In genomic region chr13:32211788-32212187, GRCh38 we compare ENCODE assay signal across 11 cellular contexts.
DNase-seq lines count a peak whose midpoint lies in the region; ATAC-seq and TF ChIP-seq lines count a peak whose summit lies in the region.
"Had no signal": no experiment of that assay in that cellular context is flagged by ENCODE, and none has a peak within 500 bp of the region (broad histone marks: within the 10 kb centered on the region; RNA-seq: fewer than 3 reads in every experiment).

No MANE protein-coding gene starts in this region.

- 0 out of 4 replicates have a peak, but pooled peaks of 1 of the 2 experiments have one; percentile 20 for TF ChIP-seq EP300 in SK-N-SH (IDR thresholded peaks at IDR 0.05; ENCODE audit: borderline replicate concordance in 1 of 2, low read depth in 1 of 2, low read length in 1 of 2)

- no peak for ATAC-seq in GM19395 (IDR thresholded peaks at IDR 0.05; ENCODE audit: unreplicated experiment)

- no peaks in the 10 kb centered on the region for H3K9me3 Mint-ChIP-seq in Caco-2 (ENCODE audit: unreplicated experiment)
- H3K9me3 Mint-ChIP-seq: activated B cell treated with CpG ODN at 0.5 μM for 24 hours had no signal

- POLR2A ChIA-PET in Caco-2 (lab: Charles Lee) (no interaction called here), SK-N-SH (lab: Yijun Ruan, JAX) (no interaction called here)

- CTCF ChIA-PET in Caco-2 (lab: Charles Lee) (no interaction called here), SK-N-SH (lab: Yijun Ruan, JAX) (no interaction called here)

- H3K4me3 Mint-ChIP-seq in Caco-2 (ENCODE audit: unreplicated experiment) = no peak overlapping the region
- H3K4me3 Mint-ChIP-seq: activated B cell treated with CpG ODN at 0.5 μM for 24 hours had no signal

- no peak for TF ChIP-seq POLR2A in lower leg skin (IDR thresholded peaks at IDR 0.05)

- TF ChIP-seq CTCF in Caco-2 (IDR thresholded peaks at IDR 0.05; ENCODE audit: insufficient read depth in 1 of 2, low read depth in 1 of 2, low read length in 1 of 2, severe bottlenecking in 1 of 2, unreplicated experiment in 1 of 2) (no peak), SK-N-SH (IDR thresholded peaks at IDR 0.05) (no peak), foreskin fibroblast (IDR thresholded peaks at IDR 0.05; ENCODE audit: low read depth, low read length) (no peak), lower leg skin (IDR thresholded peaks at IDR 0.05) (no peak)

- DNase-seq in Caco-2 (no peak), SK-N-SH (no peak), foreskin fibroblast (peak; percentile 79 to 88), cerebellum (ENCODE audit: low spot score) (no peak), DMS79 (lab: John Stamatoyannopoulos, UW) (no peak), lower leg skin (ENCODE audit: low spot score in 2 of 2) (no peak)
- DNase-seq: activated B cell treated with CpG ODN at 0.5 μM for 24 hours, caudate nucleus, COR-L47 had no signal

- H3K4me1 ChIP-seq in Caco-2 (peaks cover 74% of the 10 kb centered on the region), SK-N-SH (ENCODE audit: control insufficient read depth in 1 of 2, insufficient read depth in 2 of 2, low read depth in 1 of 2, low read length in 1 of 2) (peaks cover 5 to 11% of the 10 kb centered on the region in 2 experiments; a peak in 3 of 4 replicates), rectal smooth muscle tissue (ENCODE audit: control insufficient read depth, insufficient read depth, low read length) (peaks cover 17% of the 10 kb centered on the region)

- H3K36me3 ChIP-seq in Caco-2 (ENCODE audit: control insufficient read depth, insufficient read depth, low read length) = no peaks in the 10 kb centered on the region
- no peaks in the 10 kb centered on the region for H3K36me3 ChIP-seq in SK-N-SH (replicated peaks in 1 of 2; ENCODE audit: control insufficient read depth in 1 of 2, insufficient read depth in 2 of 2, low read length in 1 of 2)
- no peaks in the 10 kb centered on the region for H3K36me3 ChIP-seq in rectal smooth muscle tissue (ENCODE audit: control insufficient read depth, insufficient read depth, low read length)

- no peaks in the 10 kb centered on the region for H3K27me3 ChIP-seq in Caco-2 (replicated peaks; ENCODE audit: control insufficient read depth, insufficient read depth, low read length)
- H3K27me3 ChIP-seq in SK-N-SH (ENCODE audit: insufficient read depth) = no peaks in the 10 kb centered on the region
- no peaks in the 10 kb centered on the region for H3K27me3 ChIP-seq in rectal smooth muscle tissue (ENCODE audit: control insufficient read depth, insufficient read depth, low read length)

- no peak overlapping the region for H3K9ac ChIP-seq in SK-N-SH
- H3K9ac ChIP-seq in rectal smooth muscle tissue (ENCODE audit: low read length) = no peak overlapping the region

- H3K9me3 ChIP-seq in Caco-2 = no peaks in the 10 kb centered on the region
- H3K9me3 ChIP-seq in SK-N-SH = no peaks in the 10 kb centered on the region

- H3K4me3 ChIP-seq in Caco-2 (ENCODE audit: low read depth, low read length) (no peak overlapping the region), SK-N-SH (ENCODE audit: low read depth in 2 of 2, low read length in 1 of 2) (no peak overlapping the region), foreskin fibroblast (ENCODE audit: low read depth in 1 of 2, low read length in 2 of 2) (no peak overlapping the region), rectal smooth muscle tissue (ENCODE audit: low read length) (no peak overlapping the region), lower leg skin (ENCODE audit: low read depth, poor library complexity, severe bottlenecking) (no peak overlapping the region)

- no TSS peak for BruUV-seq in Caco-2 (replicated peaks; lab: Mats Ljungman, UMichigan)

- H3K36me3 Mint-ChIP-seq in Caco-2 (ENCODE audit: insufficient read depth, unreplicated experiment) = peaks cover 13% of the 10 kb centered on the region

- peak overlapping the region; percentile 20 for H3K27ac Mint-ChIP-seq in Caco-2 (ENCODE audit: unreplicated experiment)
- H3K27ac Mint-ChIP-seq: activated B cell treated with CpG ODN at 0.5 μM for 24 hours had no signal

- H3K4me1 Mint-ChIP-seq in Caco-2 (ENCODE audit: low read depth, unreplicated experiment) = peaks cover 34% of the 10 kb centered on the region
- H3K4me1 Mint-ChIP-seq: activated B cell treated with CpG ODN at 0.5 μM for 24 hours had no signal

- H3K79me2 ChIP-seq in SK-N-SH (ENCODE audit: insufficient read depth) = no peaks in the 10 kb centered on the region

- intact Hi-C loops in Caco-2 (cut with micrococcal nuclease; ENCODE audit: unreplicated experiment) = no loop called here
- intact Hi-C loops in lower leg skin (cut with DNase I; ENCODE audit: low total_unique reads) = no loop called here

- 49% methylated on average over 3 of the region's 3 CpGs for WGBS in SK-N-SH (ENCODE audit: low lambda C conversion rate)
- WGBS in lower leg skin, 2 donors = 84 to 93% methylated on average over 3 of the region's 3 CpGs

- no peaks in the 10 kb centered on the region for H3K9me2 ChIP-seq in SK-N-SH

- H4K20me1 ChIP-seq in SK-N-SH (ENCODE audit: insufficient read depth) = no peaks in the 10 kb centered on the region

- H3K27ac ChIP-seq in SK-N-SH (ENCODE audit: low read depth in 2 of 2, low read length in 1 of 2) = peak overlapping the region; percentile 73 to 86
- H3K27ac ChIP-seq in rectal smooth muscle tissue (ENCODE audit: low read depth, low read length) = peak overlapping the region; percentile 21

- no peak for TF ChIP-seq RAD21 in SK-N-SH (IDR thresholded peaks at IDR 0.05; ENCODE audit: low read length)

- H3K27me3 Mint-ChIP-seq in Caco-2 (ENCODE audit: insufficient read depth, unreplicated experiment) = no peaks in the 10 kb centered on the region
- H3K27me3 Mint-ChIP-seq: activated B cell treated with CpG ODN at 0.5 μM for 24 hours had no signal

- peak overlapping the region; percentile 5; the same call in 1 of the 2 replicates for H3K4me2 ChIP-seq in SK-N-SH

- peaks cover 14% of the 10 kb centered on the region for H3F3A ChIP-seq in SK-N-SH (replicated peaks; ENCODE audit: insufficient read depth)

- H2AFZ ChIP-seq in SK-N-SH (ENCODE audit: low read depth) = no peak overlapping the region

TF ChIP-seq in SK-N-SH, 30 proteins besides CTCF, POLR2A, EP300 and RAD21:
- no peak for TF ChIP-seq YY1 (IDR thresholded peaks at IDR 0.05; ENCODE audit: low read depth)
- TF ChIP-seq PBX3 (IDR thresholded peaks at IDR 0.05) = peak; percentile 14; the same call in 1 of the 2 replicates
- peak; percentile 70; the same call in 1 of the 2 replicates for TF ChIP-seq TCF12 (IDR thresholded peaks at IDR 0.05)

Comparison
In these comparisons a context has a peak if more than half of its experiments do, and no peak if none do; other contexts are left out.
1. DNase-seq: peak in foreskin fibroblast (2 of 2); none in Caco-2 (0 of 2), SK-N-SH (single experiment), cerebellum (single experiment), DMS79 (single experiment) and lower leg skin (0 of 2).